Comparison of ENCODE assay signal across 8 cellular contexts in the genomic region with DNA sequence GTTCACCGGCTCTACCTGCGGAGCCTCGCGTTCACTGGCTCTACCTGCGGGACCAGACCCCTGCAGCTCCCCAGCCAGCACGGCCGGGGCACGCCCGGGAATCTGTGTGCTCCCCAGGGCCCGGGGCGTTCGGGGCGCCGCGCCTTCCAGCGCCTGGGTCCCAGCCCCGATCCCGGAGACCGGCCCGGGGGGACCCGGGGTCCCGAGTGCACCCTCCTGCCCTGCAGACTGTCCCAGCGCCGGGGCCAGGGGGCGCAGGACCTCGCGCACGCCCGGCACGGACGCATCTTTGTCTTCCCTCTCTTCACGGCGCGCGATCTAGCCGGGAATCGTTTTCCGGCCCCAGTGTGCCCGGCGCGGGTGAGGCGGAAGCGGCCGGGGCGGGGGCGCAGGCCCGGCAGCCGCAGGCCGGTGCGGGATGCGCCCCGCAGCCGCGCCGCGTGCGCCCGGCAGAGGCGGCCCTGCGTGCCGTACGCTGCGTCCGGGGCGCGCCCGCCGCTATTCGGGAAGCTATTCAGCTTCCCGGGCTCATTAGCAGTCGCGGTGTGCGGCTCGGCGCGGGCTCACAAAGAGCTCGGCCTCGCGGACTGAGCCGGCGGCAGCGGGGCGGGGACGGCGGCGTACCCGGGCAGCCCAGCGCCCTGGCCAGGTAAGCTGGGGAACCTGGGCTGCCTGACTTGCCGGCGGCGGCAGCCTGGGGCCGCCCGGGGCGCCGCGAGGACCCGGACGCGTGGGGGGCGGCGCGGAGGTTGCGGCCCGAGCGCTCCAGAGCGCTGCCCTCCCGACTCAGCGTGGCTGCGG. TPM values are rescaled to one million over a fixed set of nuclear protein-coding genes. Genes with fewer than 3 reads are reported as not detected.
DNase-seq lines count a peak whose midpoint lies in the region; ATAC-seq and TF ChIP-seq lines count a peak whose summit lies in the region.

A gene (plus strand): TSS at position 345 of the 801 bp plus-strand sequence. CDS start 167,911 bp downstream, outside the sequence.

- H3K27ac ChIP-seq in cardiac muscle cell = no peak within 1 kb of the TSS
- H3K27ac ChIP-seq in mesendoderm (ENCODE audit: low read depth, low read length) = no peak within 1 kb of the TSS
- no peak within 1 kb of the TSS for H3K27ac ChIP-seq in temporal lobe (ENCODE audit: low read depth, low read length)

- H3K4me3 Mint-ChIP-seq in activated CD4-positive, alpha-beta T cell treated with anti-CD3 and anti-CD28 coated beads, Interleukin-2, amount 10 ng/mL, durations not matched to agents 7 days and 5 days = peak within 1 kb of the TSS; percentile 75

- in situ Hi-C loops in GM13977 (cut with MboI; ENCODE audit: low pct_unique_long_range_greater_than_20kb, low sequenced_read_pairs, unreplicated experiment) = no loop called here

- H3K27me3 Mint-ChIP-seq in activated CD4-positive, alpha-beta T cell treated with anti-CD3 and anti-CD28 coated beads, Interleukin-2, amount 10 ng/mL, durations not matched to agents 7 days and 5 days = peaks cover 18% of the 10 kb centered on the region

- H4K8ac ChIP-seq in mesendoderm (ENCODE audit: low read depth, low read length) = no peak within 1 kb of the TSS

- peak within 1 kb of the TSS; percentile 71 for H3K4me2 ChIP-seq in mesendoderm (ENCODE audit: low read length)

- no peaks in the 10 kb centered on the region for H3K79me2 ChIP-seq in mesendoderm (ENCODE audit: control insufficient read depth, insufficient read depth, low read length)

- H3K4ac ChIP-seq in mesendoderm (ENCODE audit: low read depth, low read length) = peak within 1 kb of the TSS; percentile 88

- H3K36me3 ChIP-seq in cardiac muscle cell = no peaks in the 10 kb centered on the region
- no peaks in the 10 kb centered on the region for H3K36me3 ChIP-seq in mesendoderm (ENCODE audit: control insufficient read depth, insufficient read depth, low read length)

- H3K27me3 ChIP-seq in cardiac muscle cell (peaks cover 21% of the 10 kb centered on the region), mesendoderm (ENCODE audit: insufficient read depth, low read length, poor library complexity) (peaks cover 3% of the 10 kb centered on the region)

- H3K9me3 Mint-ChIP-seq in activated CD4-positive, alpha-beta T cell treated with anti-CD3 and anti-CD28 coated beads, Interleukin-2, amount 10 ng/mL, durations not matched to agents 7 days and 5 days = no peaks in the 10 kb centered on the region

- peaks cover 6% of the 10 kb centered on the region for H3K36me3 Mint-ChIP-seq in activated CD4-positive, alpha-beta T cell treated with anti-CD3 and anti-CD28 coated beads, Interleukin-2, amount 10 ng/mL, durations not matched to agents 7 days and 5 days (ENCODE audit: low read depth)

- CTCF ChIA-PET in activated CD4-positive, alpha-beta T cell treated with anti-CD3 and anti-CD28 coated beads, Interleukin-2, amount 10 ng/mL, durations not matched to agents 7 days and 5 days (lab: Charles Lee) = no interaction called here

- no peak within 1 kb of the TSS for H3K27ac Mint-ChIP-seq in activated CD4-positive, alpha-beta T cell treated with anti-CD3 and anti-CD28 coated beads, Interleukin-2, amount 10 ng/mL, durations not matched to agents 7 days and 5 days

- H3K9me3 ChIP-seq in cardiac muscle cell (ENCODE audit: low read depth) = no peaks in the 10 kb centered on the region

- WGBS in mesendoderm (ENCODE audit: extremely low coverage, insufficient coverage, low lambda C conversion rate) = no CpG with 5 or more reads among the region's 109 CpGs

- ATAC-seq in Right ventricle myocardium inferior = no peak
- no peak for ATAC-seq in GM21717 (IDR thresholded peaks at IDR 0.05; ENCODE audit: unreplicated experiment)

- H3K9ac ChIP-seq in mesendoderm (ENCODE audit: low read length) = peak within 1 kb of the TSS; percentile 69

- H2BK15ac ChIP-seq in mesendoderm (replicated peaks; ENCODE audit: low read depth) = no peak within 1 kb of the TSS

- H3K56ac ChIP-seq in mesendoderm (ENCODE audit: low read length) = peak within 1 kb of the TSS; percentile 82

- H3K23ac ChIP-seq in mesendoderm (ENCODE audit: low read length) = peak within 1 kb of the TSS; percentile 66

- H3K4me1 Mint-ChIP-seq in activated CD4-positive, alpha-beta T cell treated with anti-CD3 and anti-CD28 coated beads, Interleukin-2, amount 10 ng/mL, durations not matched to agents 7 days and 5 days = peaks cover 34% of the 10 kb centered on the region

- H2BK5ac ChIP-seq in mesendoderm (ENCODE audit: low read length) = no peak within 1 kb of the TSS

- POLR2A ChIA-PET in activated CD4-positive, alpha-beta T cell treated with anti-CD3 and anti-CD28 coated beads, Interleukin-2, amount 10 ng/mL, durations not matched to agents 7 days and 5 days (lab: Charles Lee) = no interaction called here

- H3K4me3 ChIP-seq in cardiac muscle cell (peak within 1 kb of the TSS; percentile 85), mesendoderm (ENCODE audit: low read length) (peak within 1 kb of the TSS; percentile 20)

- peak within 1 kb of the TSS; percentile 91 for H3K18ac ChIP-seq in mesendoderm (ENCODE audit: low read length)

- peak; percentile 59 to 66 for DNase-seq in cardiac muscle cell (ENCODE audit: low read depth in 1 of 2, low spot score in 1 of 2)
- no peak for DNase-seq in Right ventricle myocardium inferior (ENCODE audit: missing footprints)
- peak; percentile 42 for DNase-seq in activated CD4-positive, alpha-beta T cell treated with anti-CD3 and anti-CD28 coated beads, Interleukin-2, amount 10 ng/mL, durations not matched to agents 7 days and 5 days
- peak; percentile 79 for DNase-seq in ecto neural progenitor cell (ENCODE audit: low spot score)
- DNase-seq in mesendoderm = peak; percentile 51
- DNase-seq in GM13977 (ENCODE audit: low spot score) = no peak

- H3K4me1 ChIP-seq in cardiac muscle cell (ENCODE audit: low read depth) (no peaks in the 10 kb centered on the region), mesendoderm (ENCODE audit: control insufficient read depth, low read depth, low read length) (no peaks in the 10 kb centered on the region)

- no peak within 1 kb of the TSS for H2BK120ac ChIP-seq in mesendoderm (ENCODE audit: low read depth, low read length)

- no peaks in the 10 kb centered on the region for H3K79me1 ChIP-seq in mesendoderm (ENCODE audit: low read length)

- no peak within 1 kb of the TSS for H4K5ac ChIP-seq in mesendoderm (ENCODE audit: low read length)

- TF ChIP-seq CTCF in cardiac muscle cell (IDR thresholded peaks at IDR 0.05; ENCODE audit: low read depth, low read length) = peak; percentile 8
- no peak for TF ChIP-seq CTCF in GM13977 (IDR thresholded peaks at IDR 0.05; ENCODE audit: extremely low read depth, insufficient read depth, missing control alignments)

- intact Hi-C loops in Right ventricle myocardium inferior (cut with DNase I) = loop anchor here (10.0 kb wide), 1 partner anchor 219 kb away; no protein-coding TSS in a partner anchor

- H2AK5ac ChIP-seq in mesendoderm (ENCODE audit: low read length) = no peak within 1 kb of the TSS

RNA-seq across cellular contexts. Expression of the gene that starts here (rescaled TPM):
- total RNA-seq in cardiac muscle cell (25.9 and 33.2 TPM in 2 replicates), Right ventricle myocardium inferior (2.0 TPM), temporal lobe (91.7 TPM)
- polyA plus RNA-seq in cardiac muscle cell = 20.5 and 22.8 TPM in 2 replicates
- total RNA-seq in activated CD4-positive, alpha-beta T cell treated with anti-CD3 and anti-CD28 coated beads, Interleukin-2, amount 10 ng/mL, durations not matched to agents 7 days and 5 days = 10 to 100 TPM; 19.2 to 21.2 TPM
- 6.6 TPM for polyA plus RNA-seq in mesendoderm (2013, experiment 1 of 2)
- 7.2 TPM for polyA plus RNA-seq in mesendoderm (2013, experiment 2 of 2)

Comparison
In these comparisons a context has a peak if more than half of its experiments do, and no peak if none do; other contexts are left out.
1. DNase-seq: peak in cardiac muscle cell (2 of 2), activated CD4-positive, alpha-beta T cell treated with anti-CD3 and anti-CD28 coated beads, Interleukin-2, amount 10 ng/mL, durations not matched to agents 7 days and 5 days (single experiment), ecto neural progenitor cell (single experiment) and mesendoderm (single experiment); none in Right ventricle myocardium inferior (single experiment) and GM13977 (single experiment).